20 cellular contexts compared by ENCODE assay signal in genomic region chr1:228319352-228320088, GRCh38.
DNase-seq lines count a peak whose midpoint lies in the region; ATAC-seq, FAIRE-seq and TF ChIP-seq lines count a peak whose summit lies in the region.
"Had no signal": no experiment of that assay in that cellular context is flagged by ENCODE, and none has a peak within 500 bp of the region (broad histone marks: within the 10 kb centered on the region; RNA-seq: fewer than 3 reads in every experiment).

No MANE protein-coding gene starts in this region.

- H4K8ac ChIP-seq in IMR-90 (ENCODE audit: low read depth in 2 of 2, low read length in 2 of 2) (no peak overlapping the region), H1 (ENCODE audit: extremely low read depth, insufficient read depth, low read length) (no peak overlapping the region)

- H3K14ac ChIP-seq in IMR-90 (replicated peaks; ENCODE audit: low read depth, low read length): no peak overlapping the region
- H3K14ac ChIP-seq in H1 (ENCODE audit: insufficient read length): no peak overlapping the region

- H2BK12ac ChIP-seq in H1 (ENCODE audit: low read depth, low read length): no peak overlapping the region

- no peak overlapping the region for H4K91ac ChIP-seq in IMR-90 (ENCODE audit: insufficient read depth, low read depth, low read length)
- no peak overlapping the region for H4K91ac ChIP-seq in H1 (replicated peaks; ENCODE audit: insufficient read length, low read length)

- TF ChIP-seq POLR2A in IMR-90 (IDR thresholded peaks at IDR 0.05; ENCODE audit: low read depth, low read length): no peak
- no peak for TF ChIP-seq POLR2A in H1 (IDR thresholded peaks at IDR 0.05; ENCODE audit: control extremely low read depth in 1 of 2, low read depth in 2 of 2, low read length in 2 of 2)
- TF ChIP-seq POLR2A in tibial nerve (IDR thresholded peaks at IDR 0.05): no peak

- H2AK9ac ChIP-seq in IMR-90 (replicated peaks; ENCODE audit: low read depth, low read length, poor library complexity): no peak overlapping the region

- no peaks in the 10 kb centered on the region for H3K4me1 ChIP-seq in HEK293 (ENCODE audit: control insufficient read depth, insufficient read depth, low read length)
- peaks cover 11% of the 10 kb centered on the region for H3K4me1 ChIP-seq in IMR-90 (ENCODE audit: control insufficient read depth, insufficient read depth, low read length)
- H3K4me1 ChIP-seq in H1 (replicated peaks in 1 of 4; ENCODE audit: control insufficient read depth in 3 of 4, insufficient read depth in 4 of 4, low read length in 3 of 4): no peaks in the 10 kb centered on the region
- H3K4me1 ChIP-seq in tibial nerve: no peaks in the 10 kb centered on the region
- H3K4me1 ChIP-seq: A549; BE2C; BLaER1 treated with 17β-estradiol and CSF1 and Interleukin-3, amounts not matched to agents 10 nM and 100 nM had no signal

- H2BK15ac ChIP-seq in IMR-90 (ENCODE audit: low read depth, low read length) (no peak overlapping the region), H1 (ENCODE audit: low read length) (no peak overlapping the region)

- 58 to 100% methylated on average over 1 to 4 of the region's 4 CpGs for WGBS in IMR-90 (ENCODE audit: extremely low coverage in 2 of 2, insufficient read length in 1 of 2), 2 experiments
- 84 to 100% methylated on average over 1 to 4 of the region's 4 CpGs for WGBS in H1 (ENCODE audit: extremely low coverage in 1 of 2, insufficient coverage in 1 of 2, insufficient read length in 1 of 2, insufficient replicate concordance in 2 of 2, low coverage in 1 of 2, low lambda C conversion rate in 2 of 2, missing lambda C conversion rate in 1 of 2), 2 experiments
- WGBS in tibial nerve, 2 donors: 92 to 94% methylated on average over 4 of the region's 4 CpGs

- H3K36me3 ChIP-seq in HEK293 (ENCODE audit: control insufficient read depth in 2 of 2, insufficient read depth in 1 of 2, low read length in 2 of 2) (peaks cover 19 to 40% of the 10 kb centered on the region in 2 experiments), IMR-90 (ENCODE audit: control insufficient read depth, insufficient read depth, low read length) (peaks cover 41% of the 10 kb centered on the region), H1 (ENCODE audit: control insufficient read depth in 2 of 4, insufficient read depth in 4 of 4, low read length in 3 of 4) (peaks cover 3 to 36% (median 28%) of the 10 kb centered on the region in 4 experiments; a peak in 6 of 8 replicates), tibial nerve (peaks cover 0 to 71% (median 0%) of the 10 kb centered on the region in 3 donors)
- H3K36me3 ChIP-seq: BE2C had no signal

- H3K4me2 ChIP-seq in IMR-90 (ENCODE audit: low read depth, low read length) (no peak overlapping the region), H1 (ENCODE audit: insufficient read depth in 1 of 2, low read depth in 2 of 2, low read length in 2 of 2) (no peak overlapping the region)
- H3K4me2 ChIP-seq: A549; BLaER1 treated with 17β-estradiol and CSF1 and Interleukin-3, amounts not matched to agents 10 nM and 100 nM had no signal

- no peak overlapping the region for H3K9ac ChIP-seq in IMR-90 (ENCODE audit: low read depth, low read length)
- no peak overlapping the region for H3K9ac ChIP-seq in H1 (replicated peaks in 1 of 4; ENCODE audit: extremely low read depth in 1 of 4, low read depth in 3 of 4, low read length in 3 of 4)
- H3K9ac ChIP-seq: BLaER1 treated with 17β-estradiol and CSF1 and Interleukin-3, amounts not matched to agents 10 nM and 100 nM; GM23248 had no signal

- H4K20me1 ChIP-seq in IMR-90 (ENCODE audit: insufficient read depth, low read length): no peaks in the 10 kb centered on the region
- peaks cover 0 to 11% of the 10 kb centered on the region in 2 experiments for H4K20me1 ChIP-seq in H1 (replicated peaks in 1 of 2; ENCODE audit: control insufficient read depth in 1 of 2, insufficient read depth in 2 of 2, low read length in 2 of 2)
- H4K20me1 ChIP-seq: BLaER1 treated with 17β-estradiol and CSF1 and Interleukin-3, amounts not matched to agents 10 nM and 100 nM had no signal

- peaks cover 14% of the 10 kb centered on the region; the same call in 1 of the 2 replicates for H3K23me2 ChIP-seq in H1 (ENCODE audit: low read depth, low read length)

- DNase-seq in IMR-90 (no peak), H1 (ENCODE audit: low read depth in 1 of 2, low spot score in 2 of 2) (no peak), urothelium cell line (ENCODE audit: low spot score) (no peak), tibial nerve (ENCODE audit: low spot score in 2 of 2) (no peak), HCEC 1CT (no peak)
- DNase-seq: 8988T, ACHN, AML-193, BE2C, DMS 273 treated with DMSO at 0.1 percent for 48 hours, DMS79, GF-D8, GM23248, H9 had no signal

- no peak for FAIRE-seq in H1 (lab: Jason Lieb, UNC)
- peak; percentile 91 for FAIRE-seq in urothelium cell line (lab: Jason Lieb, UNC)
- FAIRE-seq: A549, GM12891, GM18507 had no signal

- dilution Hi-C loops in IMR-90 (cut with HindIII; ENCODE audit: low sequenced_read_pairs, unreplicated experiment): no loop called here

- no peak overlapping the region for H3K4ac ChIP-seq in IMR-90 (ENCODE audit: low read depth, low read length)
- no peak overlapping the region for H3K4ac ChIP-seq in H1 (replicated peaks; ENCODE audit: insufficient read length, low read depth, low read length)

- no peak for TF ChIP-seq CTCF in HEK293 (tag by site-specific recombination; IDR thresholded peaks at IDR 0.05)
- TF ChIP-seq CTCF in IMR-90 (conservative IDR thresholded peaks at IDR 0.05; ENCODE audit: low read depth, low read length): no peak
- no peak for TF ChIP-seq CTCF in H1 (IDR thresholded peaks at IDR 0.05; ENCODE audit: control extremely low read depth in 1 of 3, insufficient read depth in 1 of 3, low read depth in 1 of 3, low read length in 3 of 3)
- TF ChIP-seq CTCF in tibial nerve (IDR thresholded peaks at IDR 0.05): no peak

- 0 out of 2 replicates have a peak, but pooled peaks cover 14% of the 10 kb centered on the region for H3K9me1 ChIP-seq in IMR-90 (ENCODE audit: insufficient read depth, low read length)

- in situ Hi-C loops in IMR-90 (cut with MboI; ENCODE audit: low sequenced_read_pairs): no loop called here

- H3K27ac ChIP-seq in HEK293 (ENCODE audit: extremely low read depth, low read depth, low read length) (no peak overlapping the region), IMR-90 (ENCODE audit: insufficient read depth, low read length) (no peak overlapping the region), H1 (ENCODE audit: low read depth, low read length) (no peak overlapping the region), tibial nerve (no peak overlapping the region)
- H3K27ac ChIP-seq: A549; BLaER1 treated with 17β-estradiol and CSF1 and Interleukin-3, amounts not matched to agents 10 nM and 100 nM; GM23248 had no signal

- H4K5ac ChIP-seq in IMR-90 (ENCODE audit: low read depth, low read length) (no peak overlapping the region), H1 (ENCODE audit: insufficient read length, low read depth, low read length) (no peak overlapping the region)

- no peak overlapping the region for H3K18ac ChIP-seq in IMR-90 (ENCODE audit: low read depth, low read length)
- no peak overlapping the region for H3K18ac ChIP-seq in H1 (ENCODE audit: extremely low read depth, low read length)

- H3K23ac ChIP-seq in IMR-90 (ENCODE audit: low read depth, low read length) (no peak overlapping the region), H1 (ENCODE audit: insufficient read length) (no peak overlapping the region)

- H2AFZ ChIP-seq in IMR-90 (replicated peaks; ENCODE audit: low read length, poor library complexity): no peak overlapping the region
- no peak overlapping the region for H2AFZ ChIP-seq in H1 (ENCODE audit: low read length)
- H2AFZ ChIP-seq: GM23248 had no signal

- intact Hi-C loops in IMR-90 (cut with micrococcal nuclease): no loop called here

- no peak overlapping the region for H2AK5ac ChIP-seq in IMR-90 (ENCODE audit: low read depth, low read length)
- H2AK5ac ChIP-seq in H1 (ENCODE audit: low read depth, low read length): no peak overlapping the region

- H2BK120ac ChIP-seq in IMR-90 (ENCODE audit: low read depth, low read length) (no peak overlapping the region), H1 (replicated peaks; ENCODE audit: low read depth, low read length) (no peak overlapping the region)

- no peaks in the 10 kb centered on the region for H3K79me2 ChIP-seq in H1 (ENCODE audit: control insufficient read depth in 1 of 2, insufficient read depth in 2 of 2, low read length in 2 of 2)

- no peaks in the 10 kb centered on the region for H3K27me3 ChIP-seq in IMR-90 (ENCODE audit: control insufficient read depth, insufficient read depth, low read length)
- H3K27me3 ChIP-seq in H1 (replicated peaks in 1 of 4; ENCODE audit: control insufficient read depth in 3 of 4, extremely low read depth in 1 of 4, insufficient read depth in 3 of 4, low read length in 3 of 4): no peaks in the 10 kb centered on the region; a peak in 1 of 7 replicates
- H3K27me3 ChIP-seq in tibial nerve: no peaks in the 10 kb centered on the region
- H3K27me3 ChIP-seq: BE2C; BLaER1 treated with 17β-estradiol and CSF1 and Interleukin-3, amounts not matched to agents 10 nM and 100 nM had no signal

- ATAC-seq in IMR-90 (ENCODE audit: low read depth) (no peak), GM21723 (IDR thresholded peaks at IDR 0.05; ENCODE audit: unreplicated experiment) (no peak)
- ATAC-seq: A549 had no signal

- no peak for TF ChIP-seq RAD21 in IMR-90 (IDR thresholded peaks at IDR 0.05; ENCODE audit: low read length)
- TF ChIP-seq RAD21 in H1 (IDR thresholded peaks at IDR 0.05 in 1 of 2, conservative IDR thresholded peaks at IDR 0.05 in 1 of 2; ENCODE audit: low read depth in 2 of 2, low read length in 2 of 2): no peak

- H3K79me1 ChIP-seq in IMR-90 (ENCODE audit: low read depth in 1 of 2, low read length in 2 of 2): no peaks in the 10 kb centered on the region
- H3K79me1 ChIP-seq in H1 (ENCODE audit: low read depth, low read length): no peaks in the 10 kb centered on the region

- no peaks in the 10 kb centered on the region for H3K9me3 ChIP-seq in HEK293 (ENCODE audit: control insufficient read depth, insufficient read depth, low read depth, low read length)
- no peaks in the 10 kb centered on the region for H3K9me3 ChIP-seq in IMR-90 (ENCODE audit: control insufficient read depth, insufficient read depth, low read length)
- H3K9me3 ChIP-seq in H1 (ENCODE audit: insufficient read depth in 2 of 2, low read depth in 1 of 2, low read length in 1 of 2): no peaks in the 10 kb centered on the region
- H3K9me3 ChIP-seq in tibial nerve: peaks cover 0 to 12% (median 0%) of the 10 kb centered on the region in 4 donors
- H3K9me3 ChIP-seq: BE2C had no signal

- no peak for TF ChIP-seq EP300 in H1 (IDR thresholded peaks at IDR 0.05; ENCODE audit: borderline replicate concordance in 1 of 2, low read depth in 2 of 2, low read length in 2 of 2)
- TF ChIP-seq EP300 in tibial nerve (IDR thresholded peaks at IDR 0.05): no peak

- POLR2A ChIA-PET in HEK293 (lab: Yijun Ruan, JAX): no interaction called here
- POLR2A ChIA-PET in IMR-90 (lab: Charles Lee; ENCODE audit: unreplicated experiment): interaction anchor here (0.6 kb wide), 1 partner anchor 29 kb away, joined by 6 read pairs; no protein-coding TSS in a partner anchor
- POLR2A ChIA-PET in H1 (lab: Charles Lee; ENCODE audit: partially characterized antibody): interaction anchor here (0.6 kb wide), 1 partner anchor 169 kb away, joined by 3 read pairs; no protein-coding TSS in a partner anchor

- H2BK20ac ChIP-seq in IMR-90 (ENCODE audit: low read depth, low read length) (no peak overlapping the region), H1 (ENCODE audit: low read length) (no peak overlapping the region)

- CTCF ChIA-PET in HEK293 (lab: Yijun Ruan, JAX) (no interaction called here), IMR-90 (lab: Yijun Ruan, JAX) (no interaction called here), H1 (lab: Charles Lee; ENCODE audit: partially characterized antibody) (interaction anchor here (1.0 to 1.4 kb wide), 3 partner anchors 11 to 181 kb away, joined by 3 to 7 read pairs (median 4); no protein-coding TSS in a partner anchor)

- H3K4me3 ChIP-seq in HEK293 (ENCODE audit: low read depth, low read length): no peak overlapping the region
- H3K4me3 ChIP-seq in IMR-90 (ENCODE audit: insufficient read depth, low read depth, low read length): no peak overlapping the region
- no peak overlapping the region for H3K4me3 ChIP-seq in H1 (ENCODE audit: extremely low read depth in 1 of 4, insufficient read depth in 2 of 4, low read depth in 3 of 4, low read length in 4 of 4)
- H3K4me3 ChIP-seq in tibial nerve: no peak overlapping the region
- H3K4me3 ChIP-seq: A549; BLaER1 treated with 17β-estradiol and CSF1 and Interleukin-3, amounts not matched to agents 10 nM and 100 nM; GM23248 had no signal

- no TSS peak for BruUV-seq in IMR-90 (replicated peaks; lab: Mats Ljungman, UMichigan)

- H2BK5ac ChIP-seq in IMR-90 (ENCODE audit: low read depth, low read length, poor library complexity, severe bottlenecking) (peak overlapping the region; percentile 39), H1 (ENCODE audit: low read depth, low read length) (no peak overlapping the region)

- H3K56ac ChIP-seq in IMR-90 (ENCODE audit: extremely low read depth, insufficient read depth, low read length): no peak overlapping the region
- H3K56ac ChIP-seq in H1 (replicated peaks; ENCODE audit: insufficient read length, low read depth, low read length): peak overlapping the region; percentile 57
